In the genomic region with DNA sequence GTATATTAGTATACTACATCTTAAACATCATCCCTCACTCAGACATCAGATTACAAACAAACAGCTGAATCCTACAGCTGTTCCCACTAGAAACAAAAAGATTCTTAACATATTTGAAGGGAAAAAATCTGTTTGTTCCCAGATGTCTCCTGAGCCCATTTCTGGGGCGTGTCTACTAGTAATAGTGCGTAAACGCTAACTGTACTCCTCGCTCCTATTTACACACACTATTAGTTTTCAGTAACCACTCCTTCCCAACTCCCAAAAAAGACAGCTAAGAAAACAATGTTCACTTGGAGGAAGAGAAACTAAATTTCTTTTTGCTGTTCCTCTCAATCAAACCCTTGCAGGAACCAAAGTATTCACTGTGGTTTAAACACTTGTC, we compare ENCODE assay signal across 12 cellular contexts.
DNase-seq lines count a peak whose midpoint lies in the region; ATAC-seq and TF ChIP-seq lines count a peak whose summit lies in the region.
"Had no signal": no experiment of that assay in that cellular context is flagged by ENCODE, and none has a peak within 500 bp of the region (broad histone marks: within the 10 kb centered on the region; RNA-seq: fewer than 3 reads in every experiment).

No MANE protein-coding gene starts in this region.

- peaks cover 96% of the 10 kb centered on the region for H3K79me2 ChIP-seq in OCI-LY7 (ENCODE audit: insufficient read depth, low read depth, low read length)

- peaks cover 49% of the 10 kb centered on the region for H3K36me3 ChIP-seq in OCI-LY7 (ENCODE audit: insufficient read depth, low read length)
- no peaks in the 10 kb centered on the region for H3K36me3 ChIP-seq in heart left ventricle
- H3K36me3 ChIP-seq: brain microvascular endothelial cell had no signal

- H3K27ac ChIP-seq in OCI-LY7 (ENCODE audit: low read depth, low read length, poor library complexity, severe bottlenecking) (no peak overlapping the region), heart left ventricle (peak overlapping the region in 9 of 12 donors; percentile 7 to 69 (median 47))
- H3K27ac ChIP-seq: brain microvascular endothelial cell, epithelial cell of prostate had no signal

- H3K4me3 ChIP-seq in OCI-LY7 (ENCODE audit: low read depth, low read length, poor library complexity, severe bottlenecking) (no peak overlapping the region), heart left ventricle (peak overlapping the region in 3 of 12 donors; percentile 0 to 7 (median 4)), skeletal muscle cell (ENCODE audit: low read depth, low read length) (no peak overlapping the region)

- DNase-seq in NOMO-1 treated with DMSO at 0.1 percent for 48 hours (lab: John Stamatoyannopoulos, UW; ENCODE audit: unreplicated experiment) (peak; percentile 59), NOMO-1 treated with dmso at 0.1 percent for 144 hours (lab: John Stamatoyannopoulos, UW; ENCODE audit: unreplicated experiment) (no peak), OCI-LY7 (ENCODE audit: low spot score) (no peak), heart left ventricle (no peak), skeletal muscle cell (ENCODE audit: low read depth) (peak; percentile 25), NCI-H2107 treated with DMSO at 0.1 percent for 48 hours (lab: John Stamatoyannopoulos, UW; ENCODE audit: unreplicated experiment) (no peak), hepatic stellate cell (ENCODE audit: low spot score) (no peak)
- DNase-seq: brain microvascular endothelial cell; nephron progenitor cell; stimulated activated naive CD4-positive, alpha-beta T cell had no signal

- TF ChIP-seq CTCF in OCI-LY7 (conservative IDR thresholded peaks at IDR 0.05; ENCODE audit: low read length) (no peak), heart left ventricle (IDR thresholded peaks at IDR 0.05) (no peak)

- no peaks in the 10 kb centered on the region; the same call in 1 of the 2 replicates for H3K9me3 ChIP-seq in OCI-LY7 (ENCODE audit: low read length)
- H3K9me3 ChIP-seq in heart left ventricle = peaks cover 0 to 5% (median 0%) of the 10 kb centered on the region in 12 donors

- TF ChIP-seq POLR2A in heart left ventricle (IDR thresholded peaks at IDR 0.05) = no peak

- 45 to 61% (median 52%) methylated on average over 4 of the region's 4 CpGs for WGBS in heart left ventricle, 4 donors

- intact Hi-C loops in OCI-LY7 (cut with micrococcal nuclease; ENCODE audit: unreplicated experiment) = no loop called here
- intact Hi-C loops in heart left ventricle (cut with DNase I) = loop anchor here in 2 of 10 donors (5.0 kb wide), 1 partner anchor 201 kb away; no protein-coding TSS in a partner anchor

- H3K9me2 ChIP-seq in OCI-LY7 (ENCODE audit: insufficient read depth, low read length) = no peaks in the 10 kb centered on the region

- peak overlapping the region; percentile 25; the same call in 1 of the 2 replicates for H3K4me2 ChIP-seq in OCI-LY7 (ENCODE audit: low read length)

- POLR2A ChIA-PET in OCI-LY7 (lab: Charles Lee) = interaction anchor here (1.0 to 2.3 kb wide), 5 partner anchors 8 to 230 kb away, joined by 4 to 8 read pairs (median 4); no protein-coding TSS in a partner anchor

- ATAC-seq in heart left ventricle (peak; percentile 33 to 60 (median 36)), HG03457 (IDR thresholded peaks at IDR 0.05; ENCODE audit: unreplicated experiment) (no peak)

- H4K20me1 ChIP-seq in OCI-LY7 (ENCODE audit: insufficient read depth, low read length) = peaks cover 10% of the 10 kb centered on the region

- no peaks in the 10 kb centered on the region for H3K27me3 ChIP-seq in heart left ventricle
- H3K27me3 ChIP-seq: brain microvascular endothelial cell had no signal

- H2AFZ ChIP-seq in OCI-LY7 (ENCODE audit: low read length) = no peak overlapping the region

- no TSS peak for BruUV-seq in OCI-LY7 (replicated peaks; lab: Mats Ljungman, UMichigan)

- CTCF ChIA-PET in OCI-LY7 (lab: Charles Lee; ENCODE audit: unreplicated experiment) = interaction anchor here (1.7 kb wide), 1 partner anchor 10 kb away, joined by 4 read pairs; no protein-coding TSS in a partner anchor

- H3K4me1 ChIP-seq in OCI-LY7 (ENCODE audit: insufficient read depth, low read length, poor library complexity, severe bottlenecking) = peaks cover 43% of the 10 kb centered on the region
- H3K4me1 ChIP-seq in heart left ventricle = peaks cover under 1 to 35% (median 27%) of the 10 kb centered on the region in 12 donors

Comparison
In these comparisons a context has a peak if more than half of its experiments do, and no peak if none do; other contexts are left out.
1. DNase-seq: peak in NOMO-1 treated with DMSO at 0.1 percent for 48 hours (single experiment) and skeletal muscle cell (single experiment); none in NOMO-1 treated with dmso at 0.1 percent for 144 hours (single experiment), OCI-LY7 (single experiment), heart left ventricle (0 of 5), NCI-H2107 treated with DMSO at 0.1 percent for 48 hours (single experiment) and hepatic stellate cell (single experiment).